17 cellular contexts compared by ENCODE assay signal in genomic region chr19:19059018-19059836, GRCh38. TPM values are rescaled to one million over a fixed set of nuclear protein-coding genes. Genes with fewer than 3 reads are reported as not detected.
A peak's percentile ranks its signal among the peaks of the same experiment; 100 is the strongest.
DNase-seq lines count a peak whose midpoint lies in the region; ATAC-seq and TF ChIP-seq lines count a peak whose summit lies in the region.
"Had no signal": no experiment of that assay in that cellular context is flagged by ENCODE, and none has a peak within 500 bp of the region (broad histone marks: within the 10 kb centered on the region; RNA-seq: fewer than 3 reads in every experiment).

No MANE protein-coding gene starts in this region.

- H3K4me2 ChIP-seq in osteoblast (ENCODE audit: insufficient read depth, low read length) (no peak overlapping the region), hepatocyte (no peak overlapping the region), Karpas-422 (ENCODE audit: low read depth, low read length, poor library complexity, severe bottlenecking) (no peak overlapping the region)
- H3K4me2 ChIP-seq: GM23338 had no signal

- no peak for DNase-seq in activated naive CD8-positive, alpha-beta T cell treated with anti-CD3 and anti-CD28 coated beads, Interleukin-2, amount 50 U/mL, for 24 hours
- DNase-seq in osteoblast (ENCODE audit: insufficient read length, low spot score, missing footprints) (peak; percentile 43), vagina (ENCODE audit: extremely low spot score in 2 of 2) (no peak), hepatocyte (ENCODE audit: low spot score) (no peak), Karpas-422 (no peak)
- no peak for DNase-seq in activated CD8-positive, alpha-beta memory T cell treated with anti-CD3 and anti-CD28 coated beads, Interleukin-2, amount 10 ng/mL, durations not matched to agents 7 days and 5 days
- DNase-seq: AML-193, Caco-2, MV-4-11, NCI-H187, NCI-H2227 treated with DMSO at 0.1 percent for 48 hours, NCI-H774 had no signal

- CTCF ChIA-PET in activated CD8-positive, alpha-beta memory T cell treated with anti-CD3 and anti-CD28 coated beads, Interleukin-2, amount 10 ng/mL, durations not matched to agents 7 days and 5 days (lab: Charles Lee): interaction anchor here (0.7 to 1.2 kb wide), 3 partner anchors 57 to 82 kb away, joined by 3 read pairs; no protein-coding TSS in a partner anchor

- H3K79me2 ChIP-seq in osteoblast (ENCODE audit: insufficient read depth, low read length) (no peaks in the 10 kb centered on the region), hepatocyte (no peaks in the 10 kb centered on the region), Karpas-422 (ENCODE audit: low read length) (no peaks in the 10 kb centered on the region)

- H3K9me2 ChIP-seq in hepatocyte (replicated peaks; ENCODE audit: insufficient read depth) (no peaks in the 10 kb centered on the region), Karpas-422 (replicated peaks; ENCODE audit: insufficient read depth, low read length) (no peaks in the 10 kb centered on the region)

- peak overlapping the region; percentile 34 for H3K27ac Mint-ChIP-seq in activated naive CD8-positive, alpha-beta T cell
- no peak overlapping the region for H3K27ac Mint-ChIP-seq in activated naive CD8-positive, alpha-beta T cell treated with anti-CD3 and anti-CD28 coated beads, Interleukin-2, amount 50 U/mL, for 24 hours
- H3K27ac Mint-ChIP-seq in activated CD8-positive, alpha-beta memory T cell treated with anti-CD3 and anti-CD28 coated beads, Interleukin-2, amount 10 ng/mL, durations not matched to agents 7 days and 5 days: no peak overlapping the region
- H3K27ac Mint-ChIP-seq: GM23338 had no signal

- no peaks in the 10 kb centered on the region for H3K9me3 Mint-ChIP-seq in activated naive CD8-positive, alpha-beta T cell (ENCODE audit: low read depth)
- H3K9me3 Mint-ChIP-seq in activated naive CD8-positive, alpha-beta T cell treated with anti-CD3 and anti-CD28 coated beads, Interleukin-2, amount 50 U/mL, for 24 hours: no peaks in the 10 kb centered on the region
- no peaks in the 10 kb centered on the region for H3K9me3 Mint-ChIP-seq in activated CD8-positive, alpha-beta memory T cell treated with anti-CD3 and anti-CD28 coated beads, Interleukin-2, amount 10 ng/mL, durations not matched to agents 7 days and 5 days (ENCODE audit: low read depth)
- H3K9me3 Mint-ChIP-seq: GM23338 had no signal

- no peaks in the 10 kb centered on the region for H3K9me3 ChIP-seq in osteoblast (ENCODE audit: low read depth, low read length)
- no peaks in the 10 kb centered on the region for H3K9me3 ChIP-seq in vagina
- H3K9me3 ChIP-seq in hepatocyte (ENCODE audit: low read depth): no peaks in the 10 kb centered on the region
- H3K9me3 ChIP-seq in Karpas-422 (ENCODE audit: low read length): no peaks in the 10 kb centered on the region
- H3K9me3 ChIP-seq: Caco-2 had no signal

- H2AFZ ChIP-seq in osteoblast (ENCODE audit: low read length): no peak overlapping the region
- H2AFZ ChIP-seq in hepatocyte: no peak overlapping the region
- no peak overlapping the region for H2AFZ ChIP-seq in Karpas-422 (ENCODE audit: low read length)
- H2AFZ ChIP-seq: GM23338 had no signal

- H3K27ac ChIP-seq in cingulate gyrus (ENCODE audit: low read depth, low read length) (peak overlapping the region; percentile 10), osteoblast (ENCODE audit: low read depth, low read length) (no peak overlapping the region), vagina (peak overlapping the region; percentile 33), hepatocyte (no peak overlapping the region), Karpas-422 (ENCODE audit: low read length) (no peak overlapping the region)
- H3K27ac ChIP-seq: 22Rv1 had no signal

- H3K36me3 Mint-ChIP-seq in activated naive CD8-positive, alpha-beta T cell: peaks cover 2% of the 10 kb centered on the region
- peaks cover 5% of the 10 kb centered on the region for H3K36me3 Mint-ChIP-seq in activated naive CD8-positive, alpha-beta T cell treated with anti-CD3 and anti-CD28 coated beads, Interleukin-2, amount 50 U/mL, for 24 hours (ENCODE audit: low read depth)
- H3K36me3 Mint-ChIP-seq in activated CD8-positive, alpha-beta memory T cell treated with anti-CD3 and anti-CD28 coated beads, Interleukin-2, amount 10 ng/mL, durations not matched to agents 7 days and 5 days: no peaks in the 10 kb centered on the region

- H3K27me3 Mint-ChIP-seq in activated naive CD8-positive, alpha-beta T cell: no peaks in the 10 kb centered on the region
- H3K27me3 Mint-ChIP-seq in activated naive CD8-positive, alpha-beta T cell treated with anti-CD3 and anti-CD28 coated beads, Interleukin-2, amount 50 U/mL, for 24 hours: no peaks in the 10 kb centered on the region
- H3K27me3 Mint-ChIP-seq in activated CD8-positive, alpha-beta memory T cell treated with anti-CD3 and anti-CD28 coated beads, Interleukin-2, amount 10 ng/mL, durations not matched to agents 7 days and 5 days: no peaks in the 10 kb centered on the region

- H3K4me3 ChIP-seq in osteoblast (ENCODE audit: insufficient read depth, low read length) (no peak overlapping the region), vagina (no peak overlapping the region), hepatocyte (no peak overlapping the region), Karpas-422 (ENCODE audit: low read length) (no peak overlapping the region)
- H3K4me3 ChIP-seq: GM23338 had no signal

- 91% methylated on average over 16 of the region's 17 CpGs for WGBS in hepatocyte (ENCODE audit: low lambda C conversion rate, missing lambda C conversion rate)

- TF ChIP-seq POLR2A in vagina (IDR thresholded peaks at IDR 0.05): no peak

- H4K20me1 ChIP-seq in osteoblast (ENCODE audit: insufficient read depth, low read length) (peaks cover 2% of the 10 kb centered on the region), hepatocyte (ENCODE audit: insufficient read depth, poor library complexity, severe bottlenecking) (no peaks in the 10 kb centered on the region), Karpas-422 (ENCODE audit: insufficient read depth, low read depth, low read length) (no peaks in the 10 kb centered on the region)

- H3K4me1 Mint-ChIP-seq in activated naive CD8-positive, alpha-beta T cell (ENCODE audit: low read depth): peaks cover 15% of the 10 kb centered on the region
- peaks cover 19% of the 10 kb centered on the region for H3K4me1 Mint-ChIP-seq in activated naive CD8-positive, alpha-beta T cell treated with anti-CD3 and anti-CD28 coated beads, Interleukin-2, amount 50 U/mL, for 24 hours
- H3K4me1 Mint-ChIP-seq in activated CD8-positive, alpha-beta memory T cell treated with anti-CD3 and anti-CD28 coated beads, Interleukin-2, amount 10 ng/mL, durations not matched to agents 7 days and 5 days: peaks cover 12% of the 10 kb centered on the region

- H3K36me3 ChIP-seq in osteoblast (ENCODE audit: insufficient read depth, low read length) (peaks cover 39% of the 10 kb centered on the region), vagina (peaks cover 0 to 24% of the 10 kb centered on the region in 2 donors), hepatocyte (replicated peaks; ENCODE audit: insufficient read depth, low read depth) (no peaks in the 10 kb centered on the region), Karpas-422 (ENCODE audit: insufficient read depth, low read length) (no peaks in the 10 kb centered on the region)

- no peak overlapping the region for H3K4me3 Mint-ChIP-seq in activated naive CD8-positive, alpha-beta T cell
- H3K4me3 Mint-ChIP-seq in activated naive CD8-positive, alpha-beta T cell treated with anti-CD3 and anti-CD28 coated beads, Interleukin-2, amount 50 U/mL, for 24 hours: no peak overlapping the region
- no peak overlapping the region for H3K4me3 Mint-ChIP-seq in activated CD8-positive, alpha-beta memory T cell treated with anti-CD3 and anti-CD28 coated beads, Interleukin-2, amount 10 ng/mL, durations not matched to agents 7 days and 5 days
- H3K4me3 Mint-ChIP-seq: GM23338 had no signal

- H3K4me1 ChIP-seq in osteoblast (ENCODE audit: insufficient read depth, low read length): peaks cover 15% of the 10 kb centered on the region
- H3K4me1 ChIP-seq in vagina: peaks cover 10% of the 10 kb centered on the region
- no peaks in the 10 kb centered on the region for H3K4me1 ChIP-seq in hepatocyte (ENCODE audit: insufficient read depth)
- H3K4me1 ChIP-seq in Karpas-422 (ENCODE audit: low read length): peaks cover 9% of the 10 kb centered on the region

- TF ChIP-seq CTCF in osteoblast (IDR thresholded peaks at IDR 0.05; ENCODE audit: extremely low read depth, low read depth, low read length) (no peak), vagina (IDR thresholded peaks at IDR 0.05) (no peak), hepatocyte (IDR thresholded peaks at IDR 0.05; ENCODE audit: poor library complexity) (no peak)

- ATAC-seq in activated naive CD8-positive, alpha-beta T cell treated with anti-CD3 and anti-CD28 coated beads, Interleukin-2, amount 50 U/mL, for 24 hours: no peak
- no peak for ATAC-seq in activated CD8-positive, alpha-beta memory T cell treated with anti-CD3 and anti-CD28 coated beads, Interleukin-2, amount 10 ng/mL, durations not matched to agents 7 days and 5 days
- ATAC-seq: GM23338, HCT116 had no signal

- H3K27me3 ChIP-seq in osteoblast (ENCODE audit: insufficient read depth, low read length) (no peaks in the 10 kb centered on the region), vagina (no peaks in the 10 kb centered on the region), hepatocyte (no peaks in the 10 kb centered on the region), Karpas-422 (ENCODE audit: low read length) (no peaks in the 10 kb centered on the region)

- intact Hi-C loops in vagina (cut with DNase I): no loop called here

- no peak overlapping the region for H3K9ac ChIP-seq in Karpas-422 (ENCODE audit: low read length)

RNA-seq across cellular contexts. Expression of gene SLC25A42, which starts 4.6 kb away (rescaled TPM):
- 5.4 and 5.6 TPM in 2 replicates for total RNA-seq in osteoblast
- 6.6 TPM for total RNA-seq in vagina
- 11.5 and 13.8 TPM in 2 replicates for total RNA-seq in hepatocyte
- 21.3 and 23.2 TPM in 2 replicates for polyA plus RNA-seq in hepatocyte
- 10 to 100 TPM; 15.6 to 18.7 TPM for total RNA-seq in activated CD8-positive, alpha-beta memory T cell treated with anti-CD3 and anti-CD28 coated beads, Interleukin-2, amount 10 ng/mL, durations not matched to agents 7 days and 5 days
- 4.5 and 6.2 TPM in 2 replicates for total RNA-seq in Karpas-422 (2014; rRNA removed; shearing (Covaris generic); ENCODE audit: low replicate concordance)

RNA-seq across cellular contexts. Expression of gene ARMC6, which starts 25.8 kb away (rescaled TPM):
- total RNA-seq in osteoblast: 30.9 and 38.4 TPM in 2 replicates
- 26.5 TPM for total RNA-seq in vagina
- total RNA-seq in hepatocyte: 26.4 and 29.7 TPM in 2 replicates
- polyA plus RNA-seq in hepatocyte: 25.8 and 30.8 TPM in 2 replicates
- total RNA-seq in activated CD8-positive, alpha-beta memory T cell treated with anti-CD3 and anti-CD28 coated beads, Interleukin-2, amount 10 ng/mL, durations not matched to agents 7 days and 5 days: 10 to 100 TPM; 30.8 to 39.0 TPM
- 25.1 and 43.6 TPM in 2 replicates for total RNA-seq in Karpas-422 (2014; rRNA removed; shearing (Covaris generic); ENCODE audit: low replicate concordance)

RNA-seq across cellular contexts. Expression of gene SUGP2, which starts 25.9 kb away (rescaled TPM):
- total RNA-seq in osteoblast (32.7 and 33.7 TPM in 2 replicates), vagina (57.9 TPM), hepatocyte (35.6 and 36.4 TPM in 2 replicates)
- 51.0 and 57.5 TPM in 2 replicates for polyA plus RNA-seq in hepatocyte
- total RNA-seq in activated CD8-positive, alpha-beta memory T cell treated with anti-CD3 and anti-CD28 coated beads, Interleukin-2, amount 10 ng/mL, durations not matched to agents 7 days and 5 days: 100 to 1,000 TPM; 126 to 192 TPM
- 71.7 and 74.1 TPM in 2 replicates for total RNA-seq in Karpas-422 (2014; rRNA removed; shearing (Covaris generic); ENCODE audit: low replicate concordance)

Comparison
In these comparisons a context has a peak if more than half of its experiments do, and no peak if none do; other contexts are left out.
1. H3K27ac ChIP-seq: peak in cingulate gyrus (single experiment) and vagina (single experiment); none in osteoblast (single experiment), hepatocyte (single experiment) and Karpas-422 (single experiment).